Comparison of ENCODE assay signal across 2 cellular contexts in the genomic region with DNA sequence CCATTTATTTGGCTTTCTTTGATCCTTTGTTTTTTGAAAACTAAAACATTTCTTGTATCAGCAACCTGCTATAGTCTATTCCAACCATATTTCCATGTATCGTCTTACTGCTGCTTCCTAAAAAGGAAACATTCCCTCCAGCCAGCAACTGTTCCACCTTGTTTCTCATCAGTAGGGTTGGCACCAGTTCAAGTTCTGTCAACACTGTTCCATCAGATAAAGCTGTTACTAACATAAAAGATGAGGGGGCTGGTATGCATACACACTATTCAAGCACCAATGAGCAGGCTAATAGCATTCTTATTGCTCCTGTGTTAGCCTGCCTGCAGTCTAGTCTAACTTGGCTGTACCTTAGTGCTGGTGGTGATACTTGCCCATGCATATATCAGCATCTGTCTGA.
TF ChIP-seq lines count a peak whose summit lies in the region.

No MANE protein-coding gene starts in this region.

TF ChIP-seq in HEK293, 187 proteins besides CTCF, POLR2A, EP300 and RAD21 (continued from another document and continues in another):
- TF ChIP-seq, protein P1, sequence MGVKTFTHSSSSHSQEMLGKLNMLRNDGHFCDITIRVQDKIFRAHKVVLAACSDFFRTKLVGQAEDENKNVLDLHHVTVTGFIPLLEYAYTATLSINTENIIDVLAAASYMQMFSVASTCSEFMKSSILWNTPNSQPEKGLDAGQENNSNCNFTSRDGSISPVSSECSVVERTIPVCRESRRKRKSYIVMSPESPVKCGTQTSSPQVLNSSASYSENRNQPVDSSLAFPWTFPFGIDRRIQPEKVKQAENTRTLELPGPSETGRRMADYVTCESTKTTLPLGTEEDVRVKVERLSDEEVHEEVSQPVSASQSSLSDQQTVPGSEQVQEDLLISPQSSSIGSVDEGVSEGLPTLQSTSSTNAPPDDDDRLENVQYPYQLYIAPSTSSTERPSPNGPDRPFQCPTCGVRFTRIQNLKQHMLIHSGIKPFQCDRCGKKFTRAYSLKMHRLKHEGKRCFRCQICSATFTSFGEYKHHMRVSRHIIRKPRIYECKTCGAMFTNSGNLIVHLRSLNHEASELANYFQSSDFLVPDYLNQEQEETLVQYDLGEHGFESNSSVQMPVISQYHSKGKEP (tag by site-specific recombination; IDR thresholded peaks at IDR 0.05): peak; percentile 75; the same call in 1 of the 2 replicates
- no peak for TF ChIP-seq ZEB2 (tag by site-specific recombination; IDR thresholded peaks at IDR 0.05)
- TF ChIP-seq GFI1B (tag by site-specific recombination; IDR thresholded peaks at IDR 0.05): no peak
- TF ChIP-seq TSHZ1 (tag by site-specific recombination; IDR thresholded peaks at IDR 0.05; ENCODE audit: borderline replicate concordance): peak; percentile 15; the same call in 1 of the 2 replicates
- TF ChIP-seq ZNF248 (tag by site-specific recombination; IDR thresholded peaks at IDR 0.05): no peak
- TF ChIP-seq KLF10 (tag by site-specific recombination; IDR thresholded peaks at IDR 0.05): peak; percentile 53; the same call in 1 of the 2 replicates
- TF ChIP-seq MEIS1 (CRISPR knock-in tag; IDR thresholded peaks at IDR 0.05; ENCODE audit: borderline replicate concordance): no peak
- peak; percentile 92 for TF ChIP-seq OSR2 (tag by site-specific recombination; IDR thresholded peaks at IDR 0.05)
- TF ChIP-seq ZNF610 (tag by site-specific recombination; IDR thresholded peaks at IDR 0.05; ENCODE audit: borderline replicate concordance): peak; percentile 57; the same call in 1 of the 2 replicates
- peak; percentile 40; the same call in 1 of the 2 replicates for TF ChIP-seq PRDM10 (tag by site-specific recombination; IDR thresholded peaks at IDR 0.05)
- TF ChIP-seq, protein P2, sequence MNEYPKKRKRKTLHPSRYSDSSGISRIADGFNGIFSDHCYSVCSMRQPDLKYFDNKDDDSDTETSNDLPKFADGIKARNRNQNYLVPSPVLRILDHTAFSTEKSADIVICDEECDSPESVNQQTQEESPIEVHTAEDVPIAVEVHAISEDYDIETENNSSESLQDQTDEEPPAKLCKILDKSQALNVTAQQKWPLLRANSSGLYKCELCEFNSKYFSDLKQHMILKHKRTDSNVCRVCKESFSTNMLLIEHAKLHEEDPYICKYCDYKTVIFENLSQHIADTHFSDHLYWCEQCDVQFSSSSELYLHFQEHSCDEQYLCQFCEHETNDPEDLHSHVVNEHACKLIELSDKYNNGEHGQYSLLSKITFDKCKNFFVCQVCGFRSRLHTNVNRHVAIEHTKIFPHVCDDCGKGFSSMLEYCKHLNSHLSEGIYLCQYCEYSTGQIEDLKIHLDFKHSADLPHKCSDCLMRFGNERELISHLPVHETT (tag by site-specific recombination; IDR thresholded peaks at IDR 0.05): no peak
- TF ChIP-seq ZBTB17 (tag by site-specific recombination; IDR thresholded peaks at IDR 0.05): peak; percentile 55; the same call in 1 of the 2 replicates
- peak; percentile 97 for TF ChIP-seq TRIM28 (IDR thresholded peaks at IDR 0.05; ENCODE audit: borderline replicate concordance, low read length)
- TF ChIP-seq MZF1 (tag by site-specific recombination; IDR thresholded peaks at IDR 0.05; ENCODE audit: borderline replicate concordance): peak; percentile 78; the same call in 1 of the 2 replicates

TF ChIP-seq in K562, 482 proteins besides CTCF, POLR2A, EP300 and RAD21 (continued from another document):
- TF ChIP-seq, protein P3, sequence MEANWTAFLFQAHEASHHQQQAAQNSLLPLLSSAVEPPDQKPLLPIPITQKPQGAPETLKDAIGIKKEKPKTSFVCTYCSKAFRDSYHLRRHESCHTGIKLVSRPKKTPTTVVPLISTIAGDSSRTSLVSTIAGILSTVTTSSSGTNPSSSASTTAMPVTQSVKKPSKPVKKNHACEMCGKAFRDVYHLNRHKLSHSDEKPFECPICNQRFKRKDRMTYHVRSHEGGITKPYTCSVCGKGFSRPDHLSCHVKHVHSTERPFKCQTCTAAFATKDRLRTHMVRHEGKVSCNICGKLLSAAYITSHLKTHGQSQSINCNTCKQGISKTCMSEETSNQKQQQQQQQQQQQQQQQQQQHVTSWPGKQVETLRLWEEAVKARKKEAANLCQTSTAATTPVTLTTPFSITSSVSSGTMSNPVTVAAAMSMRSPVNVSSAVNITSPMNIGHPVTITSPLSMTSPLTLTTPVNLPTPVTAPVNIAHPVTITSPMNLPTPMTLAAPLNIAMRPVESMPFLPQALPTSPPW (CRISPR knock-in tag; IDR thresholded peaks at IDR 0.05): peak; percentile 15; the same call in 1 of the 2 replicates
- TF ChIP-seq HNRNPUL1 (IDR thresholded peaks at IDR 0.05; ENCODE audit: low read length) (no peak), ZNF766 (CRISPR knock-in tag; conservative IDR thresholded peaks at IDR 0.05) (0 out of 2 replicates have a peak, but pooled peaks have one; percentile 23), BRD9 (IDR thresholded peaks at IDR 0.05; ENCODE audit: low read depth, partially characterized antibody) (no peak), ZNF717 (CRISPR knock-in tag; IDR thresholded peaks at IDR 0.05) (no peak), FOXJ2 (tag; IDR thresholded peaks at IDR 0.05) (peak; percentile 79), FOXK2 (conservative IDR thresholded peaks at IDR 0.05 in 1 of 2, IDR thresholded peaks at IDR 0.05 in 1 of 2; ENCODE audit: low read depth in 2 of 2) (peak in 1 of 2 experiments; percentile 18; a peak in 1 of 4 replicates), CTBP1 (IDR thresholded peaks at IDR 0.05; ENCODE audit: borderline replicate concordance) (peak; percentile 57; the same call in 1 of the 2 replicates), KLF10 (CRISPR knock-in tag; IDR thresholded peaks at IDR 0.05) (no peak), MEIS2 (IDR thresholded peaks at IDR 0.05; ENCODE audit: partially characterized antibody) (peak; percentile 95)
- TF ChIP-seq, protein P4, sequence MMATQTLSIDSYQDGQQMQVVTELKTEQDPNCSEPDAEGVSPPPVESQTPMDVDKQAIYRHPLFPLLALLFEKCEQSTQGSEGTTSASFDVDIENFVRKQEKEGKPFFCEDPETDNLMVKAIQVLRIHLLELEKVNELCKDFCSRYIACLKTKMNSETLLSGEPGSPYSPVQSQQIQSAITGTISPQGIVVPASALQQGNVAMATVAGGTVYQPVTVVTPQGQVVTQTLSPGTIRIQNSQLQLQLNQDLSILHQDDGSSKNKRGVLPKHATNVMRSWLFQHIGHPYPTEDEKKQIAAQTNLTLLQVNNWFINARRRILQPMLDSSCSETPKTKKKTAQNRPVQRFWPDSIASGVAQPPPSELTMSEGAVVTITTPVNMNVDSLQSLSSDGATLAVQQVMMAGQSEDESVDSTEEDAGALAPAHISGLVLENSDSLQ (IDR thresholded peaks at IDR 0.05): peak; percentile 29; the same call in 1 of the 2 replicates
- TF ChIP-seq, protein P5, sequence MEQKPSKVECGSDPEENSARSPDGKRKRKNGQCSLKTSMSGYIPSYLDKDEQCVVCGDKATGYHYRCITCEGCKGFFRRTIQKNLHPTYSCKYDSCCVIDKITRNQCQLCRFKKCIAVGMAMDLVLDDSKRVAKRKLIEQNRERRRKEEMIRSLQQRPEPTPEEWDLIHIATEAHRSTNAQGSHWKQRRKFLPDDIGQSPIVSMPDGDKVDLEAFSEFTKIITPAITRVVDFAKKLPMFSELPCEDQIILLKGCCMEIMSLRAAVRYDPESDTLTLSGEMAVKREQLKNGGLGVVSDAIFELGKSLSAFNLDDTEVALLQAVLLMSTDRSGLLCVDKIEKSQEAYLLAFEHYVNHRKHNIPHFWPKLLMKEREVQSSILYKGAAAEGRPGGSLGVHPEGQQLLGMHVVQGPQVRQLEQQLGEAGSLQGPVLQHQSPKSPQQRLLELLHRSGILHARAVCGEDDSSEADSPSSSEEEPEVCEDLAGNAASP (IDR thresholded peaks at IDR 0.05): no peak
- TF ChIP-seq, protein P6, sequence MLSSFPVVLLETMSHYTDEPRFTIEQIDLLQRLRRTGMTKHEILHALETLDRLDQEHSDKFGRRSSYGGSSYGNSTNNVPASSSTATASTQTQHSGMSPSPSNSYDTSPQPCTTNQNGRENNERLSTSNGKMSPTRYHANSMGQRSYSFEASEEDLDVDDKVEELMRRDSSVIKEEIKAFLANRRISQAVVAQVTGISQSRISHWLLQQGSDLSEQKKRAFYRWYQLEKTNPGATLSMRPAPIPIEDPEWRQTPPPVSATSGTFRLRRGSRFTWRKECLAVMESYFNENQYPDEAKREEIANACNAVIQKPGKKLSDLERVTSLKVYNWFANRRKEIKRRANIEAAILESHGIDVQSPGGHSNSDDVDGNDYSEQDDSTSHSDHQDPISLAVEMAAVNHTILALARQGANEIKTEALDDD (IDR thresholded peaks at IDR 0.05): 0 out of 2 replicates have a peak, but pooled peaks have one; percentile 19
- TF ChIP-seq, protein P7, sequence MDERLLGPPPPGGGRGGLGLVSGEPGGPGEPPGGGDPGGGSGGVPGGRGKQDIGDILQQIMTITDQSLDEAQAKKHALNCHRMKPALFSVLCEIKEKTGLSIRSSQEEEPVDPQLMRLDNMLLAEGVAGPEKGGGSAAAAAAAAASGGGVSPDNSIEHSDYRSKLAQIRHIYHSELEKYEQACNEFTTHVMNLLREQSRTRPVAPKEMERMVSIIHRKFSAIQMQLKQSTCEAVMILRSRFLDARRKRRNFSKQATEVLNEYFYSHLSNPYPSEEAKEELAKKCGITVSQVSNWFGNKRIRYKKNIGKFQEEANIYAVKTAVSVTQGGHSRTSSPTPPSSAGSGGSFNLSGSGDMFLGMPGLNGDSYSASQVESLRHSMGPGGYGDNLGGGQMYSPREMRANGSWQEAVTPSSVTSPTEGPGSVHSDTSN (CRISPR knock-in tag; IDR thresholded peaks at IDR 0.05; ENCODE audit: low read depth): no peak
- TF ChIP-seq, protein P7 (tag; conservative IDR thresholded peaks at IDR 0.05; ENCODE audit: low read depth): peak; percentile 89
